25 cellular contexts compared by ENCODE assay signal in genomic region chr22:38482662-38483308, GRCh38. TPM values are rescaled to one million over a fixed set of nuclear protein-coding genes. Genes with fewer than 3 reads are reported as not detected.
DNase-seq lines count a peak whose midpoint lies in the region; ATAC-seq and TF ChIP-seq lines count a peak whose summit lies in the region.
"Had no signal": no experiment of that assay in that cellular context is flagged by ENCODE, and none has a peak within 500 bp of the region (broad histone marks: within the 10 kb centered on the region; RNA-seq: fewer than 3 reads in every experiment).

No MANE protein-coding gene starts in this region.

- peaks cover 18% of the 10 kb centered on the region for H3K9me1 ChIP-seq in IMR-90 (ENCODE audit: insufficient read depth, low read length)

- intact Hi-C loops in mammary epithelial cell (cut with micrococcal nuclease) (no loop called here), breast epithelium (cut with DNase I; ENCODE audit: low total_unique reads) (no loop called here), IMR-90 (cut with micrococcal nuclease) (no loop called here)

- no peak overlapping the region for H3K56ac ChIP-seq in IMR-90 (ENCODE audit: extremely low read depth, insufficient read depth, low read length)

- TF ChIP-seq RAD21 in IMR-90 (IDR thresholded peaks at IDR 0.05; ENCODE audit: low read length) = no peak

- H3K27ac ChIP-seq in mammary epithelial cell (ENCODE audit: insufficient read depth, low read depth, low read length) = no peak overlapping the region
- no peak overlapping the region for H3K27ac ChIP-seq in breast epithelium
- no peak overlapping the region for H3K27ac ChIP-seq in IMR-90 (ENCODE audit: insufficient read depth, low read length)
- no peak overlapping the region for H3K27ac ChIP-seq in endodermal cell (ENCODE audit: low read depth, low read length)
- H3K27ac ChIP-seq: adrenal gland, esophagus squamous epithelium, right atrium auricular region, SJSA1, thoracic aorta had no signal

- H3K18ac ChIP-seq in IMR-90 (ENCODE audit: low read depth, low read length) = no peak overlapping the region

- H3K36me3 Mint-ChIP-seq in endodermal cell (ENCODE audit: low read depth) (peaks cover 65% of the 10 kb centered on the region), type B pancreatic cell (peaks cover 52% of the 10 kb centered on the region)

- H3K23ac ChIP-seq in IMR-90 (ENCODE audit: low read depth, low read length) = no peak overlapping the region

- H3K36me3 ChIP-seq in mammary epithelial cell (ENCODE audit: insufficient read depth, low read length) (peaks cover 54% of the 10 kb centered on the region), breast epithelium (no peaks in the 10 kb centered on the region), IMR-90 (ENCODE audit: control insufficient read depth, insufficient read depth, low read length) (peaks cover 59% of the 10 kb centered on the region), endodermal cell (ENCODE audit: control insufficient read depth, insufficient read depth, low read length) (peaks cover 76% of the 10 kb centered on the region)

- POLR2A ChIA-PET in IMR-90 (lab: Charles Lee; ENCODE audit: unreplicated experiment) = no interaction called here

- BruUV-seq in mammary epithelial cell (replicated peaks; lab: Mats Ljungman, UMichigan) (TSS peak; percentile 29), IMR-90 (replicated peaks; lab: Mats Ljungman, UMichigan) (TSS peak; percentile 99)

- no peaks in the 10 kb centered on the region for H3K27me3 ChIP-seq in mammary epithelial cell (ENCODE audit: insufficient read depth, low read length)
- no peaks in the 10 kb centered on the region for H3K27me3 ChIP-seq in breast epithelium
- H3K27me3 ChIP-seq in IMR-90 (ENCODE audit: control insufficient read depth, insufficient read depth, low read length) = no peaks in the 10 kb centered on the region
- H3K27me3 ChIP-seq in endodermal cell (ENCODE audit: control insufficient read depth, insufficient read depth, low read length, poor library complexity, severe bottlenecking) = no peaks in the 10 kb centered on the region
- H3K27me3 ChIP-seq: adrenal gland, esophagus squamous epithelium, right atrium auricular region, SJSA1 had no signal

- H4K20me1 ChIP-seq in mammary epithelial cell (ENCODE audit: insufficient read depth, low read length) (no peaks in the 10 kb centered on the region), IMR-90 (ENCODE audit: insufficient read depth, low read length) (peaks cover 74% of the 10 kb centered on the region)

- H4K5ac ChIP-seq in IMR-90 (ENCODE audit: low read depth, low read length) = no peak overlapping the region

- ATAC-seq in IMR-90 (ENCODE audit: low read depth) (no peak), HG03025 (IDR thresholded peaks at IDR 0.05; ENCODE audit: low FRiP score, unreplicated experiment) (no peak), HG02642 (IDR thresholded peaks at IDR 0.05; ENCODE audit: poor library complexity, unreplicated experiment) (no peak)

- H2BK15ac ChIP-seq in IMR-90 (ENCODE audit: low read depth, low read length) = no peak overlapping the region

- in situ Hi-C loops in mammary epithelial cell (cut with MboI; ENCODE audit: low sequenced_read_pairs in 2 of 2) = no loop called here
- in situ Hi-C loops in IMR-90 (cut with MboI; ENCODE audit: low sequenced_read_pairs) = no loop called here

- peaks cover 12% of the 10 kb centered on the region for H3K79me2 ChIP-seq in mammary epithelial cell (ENCODE audit: insufficient read depth, low read length)

- CTCF ChIA-PET in mammary epithelial cell (lab: Charles Lee; ENCODE audit: low non-redundant PET) (no interaction called here), IMR-90 (lab: Yijun Ruan, JAX) (no interaction called here)

- H3K27me3 Mint-ChIP-seq in endodermal cell (ENCODE audit: insufficient read depth) = no peaks in the 10 kb centered on the region
- H3K27me3 Mint-ChIP-seq in type B pancreatic cell = no peaks in the 10 kb centered on the region
- H3K27me3 Mint-ChIP-seq: activated B cell treated with CpG ODN at 0.5 μM for 24 hours had no signal

- dilution Hi-C loops in mammary epithelial cell (cut with HindIII; ENCODE audit: low sequenced_read_pairs) (loop anchor here (5.0 kb wide), 1 partner anchor 425 kb away; the partner anchor contains the start of gene PICK1), IMR-90 (cut with HindIII; ENCODE audit: low sequenced_read_pairs, unreplicated experiment) (no loop called here)

- no peak overlapping the region for H4K8ac ChIP-seq in IMR-90 (ENCODE audit: low read depth in 2 of 2, low read length in 2 of 2)

- H3K9ac ChIP-seq in mammary epithelial cell (ENCODE audit: insufficient read depth, low read length) (no peak overlapping the region), IMR-90 (ENCODE audit: low read depth, low read length) (no peak overlapping the region), endodermal cell (ENCODE audit: extremely low read depth, low read length, poor library complexity, severe bottlenecking) (no peak overlapping the region)

- H4K91ac ChIP-seq in IMR-90 (ENCODE audit: insufficient read depth, low read depth, low read length) = no peak overlapping the region

- no peak overlapping the region for H3K4ac ChIP-seq in IMR-90 (ENCODE audit: low read depth, low read length)

- H3K9me3 Mint-ChIP-seq in endodermal cell (no peaks in the 10 kb centered on the region), type B pancreatic cell (no peaks in the 10 kb centered on the region)
- H3K9me3 Mint-ChIP-seq: activated B cell treated with CpG ODN at 0.5 μM for 24 hours had no signal

- H3K4me1 ChIP-seq in mammary epithelial cell (ENCODE audit: insufficient read depth, low read length) = peaks cover 3% of the 10 kb centered on the region
- no peaks in the 10 kb centered on the region for H3K4me1 ChIP-seq in breast epithelium
- peaks cover 16% of the 10 kb centered on the region for H3K4me1 ChIP-seq in IMR-90 (ENCODE audit: control insufficient read depth, insufficient read depth, low read length)
- no peaks in the 10 kb centered on the region for H3K4me1 ChIP-seq in endodermal cell (ENCODE audit: control insufficient read depth, insufficient read depth, low read length)
- H3K4me1 ChIP-seq: adrenal gland, right atrium auricular region, SJSA1 had no signal

- no peak overlapping the region for H2BK120ac ChIP-seq in IMR-90 (ENCODE audit: low read depth, low read length)

- DNase-seq in mammary epithelial cell (peak; percentile 29), breast epithelium (ENCODE audit: low spot score in 2 of 2) (no peak), IMR-90 (no peak), endodermal cell (no peak), type B pancreatic cell (ENCODE audit: extremely low spot score, unreplicated experiment) (no peak)
- DNase-seq: activated B cell treated with CpG ODN at 0.5 μM for 24 hours; central memory CD4-positive, alpha-beta T cell; DND-41; effector CD4-positive, alpha-beta T cell; esophagus squamous epithelium; HCEC 1CT; kidney glomerular epithelial cell; NCI-H2107; NCI-H510A; NK-92 treated with Interleukin-12 subunit alpha and Interleukin-12 subunit beta, amount 100 ng/mL, for 24 hours had no signal

- H3K4me3 ChIP-seq in mammary epithelial cell (replicated peaks in 1 of 3; ENCODE audit: insufficient read depth in 1 of 3, low read depth in 2 of 3, low read length in 3 of 3) (no peak overlapping the region), breast epithelium (no peak overlapping the region), IMR-90 (ENCODE audit: insufficient read depth, low read depth, low read length) (no peak overlapping the region), endodermal cell (ENCODE audit: low read length) (no peak overlapping the region)
- H3K4me3 ChIP-seq: adrenal gland, esophagus squamous epithelium, right atrium auricular region, SJSA1, thoracic aorta had no signal

- no peak overlapping the region for H2AK9ac ChIP-seq in IMR-90 (replicated peaks; ENCODE audit: low read depth, low read length, poor library complexity)

- TF ChIP-seq POLR2A in breast epithelium (IDR thresholded peaks at IDR 0.05) (no peak), IMR-90 (IDR thresholded peaks at IDR 0.05; ENCODE audit: low read depth, low read length) (peak; percentile 35; the same call in 1 of the 2 replicates)

- H3K4me1 Mint-ChIP-seq in endodermal cell (peaks cover 3% of the 10 kb centered on the region), type B pancreatic cell (ENCODE audit: unreplicated experiment) (peaks cover 8% of the 10 kb centered on the region)
- H3K4me1 Mint-ChIP-seq: activated B cell treated with CpG ODN at 0.5 μM for 24 hours had no signal

- no peak overlapping the region for H2BK5ac ChIP-seq in IMR-90 (ENCODE audit: low read depth, low read length, poor library complexity, severe bottlenecking)

- H3K4me2 ChIP-seq in mammary epithelial cell (ENCODE audit: insufficient read depth, low read depth, low read length) (no peak overlapping the region), IMR-90 (ENCODE audit: low read depth, low read length) (no peak overlapping the region)

- no peak overlapping the region for H3K14ac ChIP-seq in IMR-90 (replicated peaks; ENCODE audit: low read depth, low read length)

- H3K79me1 ChIP-seq in IMR-90 (ENCODE audit: low read depth in 1 of 2, low read length in 2 of 2) = peaks cover 34 to 66% of the 10 kb centered on the region in 2 experiments

- no peak overlapping the region for H2AFZ ChIP-seq in mammary epithelial cell (ENCODE audit: low read depth, low read length)
- no peak overlapping the region for H2AFZ ChIP-seq in IMR-90 (replicated peaks; ENCODE audit: low read length, poor library complexity)

- no peak overlapping the region for H2BK20ac ChIP-seq in IMR-90 (ENCODE audit: low read depth, low read length)

- H3K27ac Mint-ChIP-seq in endodermal cell = peak overlapping the region; percentile 38
- H3K27ac Mint-ChIP-seq in type B pancreatic cell = peak overlapping the region; percentile 20
- H3K27ac Mint-ChIP-seq: activated B cell treated with CpG ODN at 0.5 μM for 24 hours had no signal

- H2AK5ac ChIP-seq in IMR-90 (ENCODE audit: low read depth, low read length) = no peak overlapping the region

- H3K9me3 ChIP-seq in mammary epithelial cell (replicated peaks; ENCODE audit: insufficient read depth, low read length) (no peaks in the 10 kb centered on the region), breast epithelium (no peaks in the 10 kb centered on the region), IMR-90 (ENCODE audit: control insufficient read depth, insufficient read depth, low read length) (no peaks in the 10 kb centered on the region), endodermal cell (ENCODE audit: control insufficient read depth, low read length) (no peaks in the 10 kb centered on the region)
- H3K9me3 ChIP-seq: adrenal gland, esophagus squamous epithelium, right atrium auricular region, SJSA1, thoracic aorta had no signal

- TF ChIP-seq CTCF in mammary epithelial cell (conservative IDR thresholded peaks at IDR 0.05 in 1 of 2, IDR thresholded peaks at IDR 0.05 in 1 of 2; ENCODE audit: extremely low read depth in 1 of 2, insufficient read depth in 1 of 2, low read depth in 1 of 2, low read length in 2 of 2) (no peak), breast epithelium (IDR thresholded peaks at IDR 0.05) (no peak), IMR-90 (conservative IDR thresholded peaks at IDR 0.05; ENCODE audit: low read depth, low read length) (no peak), endodermal cell (conservative IDR thresholded peaks at IDR 0.05) (no peak), type B pancreatic cell (conservative IDR thresholded peaks at IDR 0.05) (no peak)

- H3K4me3 Mint-ChIP-seq in endodermal cell = no peak overlapping the region
- H3K4me3 Mint-ChIP-seq in type B pancreatic cell = no peak overlapping the region
- H3K4me3 Mint-ChIP-seq: activated B cell treated with CpG ODN at 0.5 μM for 24 hours had no signal

- 66% methylated on average over 6 of the region's 6 CpGs for WGBS in mammary epithelial cell (ENCODE audit: low coverage, missing lambda C conversion rate)
- WGBS in IMR-90 (ENCODE audit: extremely low coverage in 2 of 2, insufficient read length in 1 of 2), 2 experiments = no CpG with 5 or more reads among the region's 6 CpGs
- WGBS in endodermal cell (ENCODE audit: insufficient coverage in 1 of 2, insufficient read length in 1 of 2), 2 experiments = 93 to 95% methylated on average over 5 to 6 of the region's 6 CpGs

RNA-seq across cellular contexts. Expression of gene KDELR3, which starts 14.9 kb away (rescaled TPM):
- total RNA-seq in mammary epithelial cell (10 to 100 TPM; 12.3 to 18.4 TPM), breast epithelium (10 to 100 TPM in 2 of 3 donors, 1 to 10 TPM in 1; 8.9 to 18.0 (median 14.9) TPM), IMR-90 (2012; rRNA removed) (192 and 224 TPM in 2 replicates), endodermal cell (10 to 100 TPM; 11.4 to 14.9 TPM), type B pancreatic cell (ENCODE audit: low replicate concordance) (10.6 and 24.2 TPM in 2 replicates)
- polyA plus RNA-seq in mammary epithelial cell (17.8 TPM), IMR-90 (2012; rRNA removed) (120 and 129 TPM in 2 replicates)
- polyA minus RNA-seq in mammary epithelial cell = 5.2 TPM
- 59.5 and 86.9 TPM in 2 replicates for polyA plus RNA-seq in IMR-90 (2012; cell fraction: cytosol; rRNA removed)
- polyA plus RNA-seq in IMR-90 (2012; cell fraction: nucleus; rRNA removed; ENCODE audit: low replicate concordance) = 17.7 and 49.2 TPM in 2 replicates
- polyA plus RNA-seq in endodermal cell (2013, experiment 1 of 2) = 14.6 TPM
- polyA plus RNA-seq in endodermal cell (2013, experiment 2 of 2) = 14.8 TPM
- total RNA-seq: activated B cell treated with CpG ODN at 0.5 μM for 24 hours had no signal

RNA-seq across cellular contexts. Expression of gene DDX17, which starts 23.3 kb away (rescaled TPM):
- total RNA-seq in mammary epithelial cell = 100 to 1,000 TPM; 235 to 405 TPM
- 162 TPM for polyA plus RNA-seq in mammary epithelial cell
- polyA minus RNA-seq in mammary epithelial cell = 270 TPM
- total RNA-seq in breast epithelium = 1,000 to 10,000 TPM in 1 of 3 donors, 100 to 1,000 TPM in 2; 586 to 1,018 (median 961) TPM
- 366 and 371 TPM in 2 replicates for total RNA-seq in IMR-90 (2012; rRNA removed)
- 200 and 240 TPM in 2 replicates for polyA plus RNA-seq in IMR-90 (2012; rRNA removed)
- polyA plus RNA-seq in IMR-90 (2012; cell fraction: cytosol; rRNA removed) = 72.6 and 98.7 TPM in 2 replicates
- polyA plus RNA-seq in IMR-90 (2012; cell fraction: nucleus; rRNA removed; ENCODE audit: low replicate concordance) = 587 and 1,388 TPM in 2 replicates
- total RNA-seq in endodermal cell = 100 to 1,000 TPM; 507 to 621 TPM
- 386 TPM for polyA plus RNA-seq in endodermal cell (2013, experiment 1 of 2)
- polyA plus RNA-seq in endodermal cell (2013, experiment 2 of 2) = 344 TPM
- 377 and 531 TPM in 2 replicates for total RNA-seq in type B pancreatic cell (ENCODE audit: low replicate concordance)

RNA-seq across cellular contexts. Expression of gene KCNJ4, which starts 27.8 kb away (rescaled TPM):
- not detected for total RNA-seq in mammary epithelial cell
- 0.03 TPM for polyA plus RNA-seq in mammary epithelial cell
- not detected for polyA minus RNA-seq in mammary epithelial cell
- total RNA-seq in breast epithelium = not detected
- total RNA-seq in IMR-90 (2012; rRNA removed) = not detected in 2 replicates
- not detected in 2 replicates for polyA plus RNA-seq in IMR-90 (2012; rRNA removed)
- 0.01 TPM in 1 of 2 replicates, not detected in the other for polyA plus RNA-seq in IMR-90 (2012; cell fraction: cytosol; rRNA removed)
- polyA plus RNA-seq in IMR-90 (2012; cell fraction: nucleus; rRNA removed; ENCODE audit: low replicate concordance) = not detected in 2 replicates
- 1 to 10 TPM in 1 of 2 donors, under 1 TPM in 1; 0.37 to 1.4 TPM for total RNA-seq in endodermal cell
- 5.8 TPM for polyA plus RNA-seq in endodermal cell (2013, experiment 1 of 2)
- 6.0 TPM for polyA plus RNA-seq in endodermal cell (2013, experiment 2 of 2)
- 1.3 and 2.0 TPM in 2 replicates for total RNA-seq in type B pancreatic cell (ENCODE audit: low replicate concordance)
- total RNA-seq: activated B cell treated with CpG ODN at 0.5 μM for 24 hours; activated CD8-positive, alpha-beta memory T cell treated with anti-CD3 and anti-CD28 coated beads for 36 hours; esophagus squamous epithelium; lung microvascular endothelial cell; osteoblast; SJSA1; T-helper 2 cell treated with Interferon-gamma antibody and Interleukin-4, amounts not matched to agents 100 ng/mL and 5 ng/mL, for 36 hours; thoracic aorta had no signal
